ENCODE assay signal across 8 cellular contexts in genomic region chr1:26677306-26678115, GRCh38. TPM values are rescaled to one million over a fixed set of nuclear protein-coding genes. Genes with fewer than 3 reads are reported as not detected.
DNase-seq lines count a peak whose midpoint lies in the region; ATAC-seq and TF ChIP-seq lines count a peak whose summit lies in the region.

No MANE protein-coding gene starts in this region.

- TF ChIP-seq CTCF in chondrocyte (IDR thresholded peaks at IDR 0.05): peak; percentile 80
- peak; percentile 60 for TF ChIP-seq CTCF in liver (IDR thresholded peaks at IDR 0.05; ENCODE audit: low read depth, low read length, missing input control)

- H3K27ac ChIP-seq in liver (ENCODE audit: low read depth in 1 of 2, low read length in 2 of 2): peak overlapping the region; percentile 6 to 9

- peak; percentile 94 to 96 for TF ChIP-seq RAD21 in liver (IDR thresholded peaks at IDR 0.05)

- H3K27ac Mint-ChIP-seq in chondrocyte (ENCODE audit: unreplicated experiment): no peak overlapping the region

- no peaks in the 10 kb centered on the region for H3K9me3 ChIP-seq in liver (ENCODE audit: control insufficient read depth in 4 of 4, low read length in 3 of 4)

- H3K4me3 Mint-ChIP-seq in chondrocyte (ENCODE audit: unreplicated experiment): peak overlapping the region; percentile 10

- 9% methylated on average over 9 of the region's 9 CpGs for WGBS in liver

- ATAC-seq in HG03139 (IDR thresholded peaks at IDR 0.05; ENCODE audit: unreplicated experiment): peak; percentile 82
- peak; percentile 86 to 96 for ATAC-seq in activated CD4-positive, CD25-positive, alpha-beta regulatory T cell treated with anti-CD3 and anti-CD28 coated beads, Interleukin-2, amount 50 U/mL, for 24 hours

- H3K9me3 Mint-ChIP-seq in chondrocyte (ENCODE audit: low read depth): no peaks in the 10 kb centered on the region

- H3K4me3 ChIP-seq in liver (ENCODE audit: low read depth in 1 of 3, low read length in 3 of 3): no peak overlapping the region

- no peaks in the 10 kb centered on the region for H3K36me3 Mint-ChIP-seq in chondrocyte (ENCODE audit: low read depth)

- H3K36me3 ChIP-seq in liver (ENCODE audit: control insufficient read depth in 4 of 4, insufficient read depth in 3 of 4, low read depth in 1 of 4, low read length in 3 of 4): no peaks in the 10 kb centered on the region

- H3K27me3 Mint-ChIP-seq in chondrocyte (ENCODE audit: low read depth): peaks cover 2% of the 10 kb centered on the region

- H3K9ac ChIP-seq in liver (ENCODE audit: low read depth in 1 of 2, low read length in 2 of 2): peak overlapping the region; percentile 8

- no peaks in the 10 kb centered on the region for H3K27me3 ChIP-seq in liver (ENCODE audit: control insufficient read depth in 4 of 4, insufficient read depth in 4 of 4, low read length in 3 of 4)

- H3K4me1 ChIP-seq in liver (ENCODE audit: control insufficient read depth in 4 of 4, insufficient read depth in 4 of 4, low read length in 3 of 4): peaks cover 0 to 13% (median 8%) of the 10 kb centered on the region in 4 donors

- peaks cover 9% of the 10 kb centered on the region for H3K4me1 Mint-ChIP-seq in chondrocyte (ENCODE audit: low read depth)

- DNase-seq in activated gamma-delta T cell treated with Interleukin-2 at 50 U/mL for 16 hours: peak; percentile 46
- DNase-seq in activated gamma-delta T cell (lab: John Stamatoyannopoulos, UW): no peak
- peak; percentile 35 for DNase-seq in NCI-H446 treated with DMSO at 0.1 percent for 48 hours (lab: John Stamatoyannopoulos, UW)
- DNase-seq in chondrocyte (ENCODE audit: low spot score): no peak
- peak; percentile 12 to 18 for DNase-seq in stimulated activated CD8-positive, alpha-beta memory T cell treated with anti-CD3 and anti-CD28 coated beads, Interleukin-7, amount 100 ng/mL, for 1 hour (ENCODE audit: low read depth in 2 of 2)

TF ChIP-seq in liver, 16 proteins besides CTCF, POLR2A, EP300 and RAD21:
- TF ChIP-seq RXRA (IDR thresholded peaks at IDR 0.05) (peak; percentile 61 to 80), NR2F2 (IDR thresholded peaks at IDR 0.05) (peak; percentile 27), YY1 (IDR thresholded peaks at IDR 0.05) (peak; percentile 35), MAX (IDR thresholded peaks at IDR 0.05) (peak; percentile 57), FOXA2 (IDR thresholded peaks at IDR 0.05) (no peak), HNF4A (conservative IDR thresholded peaks at IDR 0.05) (peak; percentile 64 to 74), JUND (IDR thresholded peaks at IDR 0.05) (peak; percentile 73 to 87)
- TF ChIP-seq, protein P1, sequence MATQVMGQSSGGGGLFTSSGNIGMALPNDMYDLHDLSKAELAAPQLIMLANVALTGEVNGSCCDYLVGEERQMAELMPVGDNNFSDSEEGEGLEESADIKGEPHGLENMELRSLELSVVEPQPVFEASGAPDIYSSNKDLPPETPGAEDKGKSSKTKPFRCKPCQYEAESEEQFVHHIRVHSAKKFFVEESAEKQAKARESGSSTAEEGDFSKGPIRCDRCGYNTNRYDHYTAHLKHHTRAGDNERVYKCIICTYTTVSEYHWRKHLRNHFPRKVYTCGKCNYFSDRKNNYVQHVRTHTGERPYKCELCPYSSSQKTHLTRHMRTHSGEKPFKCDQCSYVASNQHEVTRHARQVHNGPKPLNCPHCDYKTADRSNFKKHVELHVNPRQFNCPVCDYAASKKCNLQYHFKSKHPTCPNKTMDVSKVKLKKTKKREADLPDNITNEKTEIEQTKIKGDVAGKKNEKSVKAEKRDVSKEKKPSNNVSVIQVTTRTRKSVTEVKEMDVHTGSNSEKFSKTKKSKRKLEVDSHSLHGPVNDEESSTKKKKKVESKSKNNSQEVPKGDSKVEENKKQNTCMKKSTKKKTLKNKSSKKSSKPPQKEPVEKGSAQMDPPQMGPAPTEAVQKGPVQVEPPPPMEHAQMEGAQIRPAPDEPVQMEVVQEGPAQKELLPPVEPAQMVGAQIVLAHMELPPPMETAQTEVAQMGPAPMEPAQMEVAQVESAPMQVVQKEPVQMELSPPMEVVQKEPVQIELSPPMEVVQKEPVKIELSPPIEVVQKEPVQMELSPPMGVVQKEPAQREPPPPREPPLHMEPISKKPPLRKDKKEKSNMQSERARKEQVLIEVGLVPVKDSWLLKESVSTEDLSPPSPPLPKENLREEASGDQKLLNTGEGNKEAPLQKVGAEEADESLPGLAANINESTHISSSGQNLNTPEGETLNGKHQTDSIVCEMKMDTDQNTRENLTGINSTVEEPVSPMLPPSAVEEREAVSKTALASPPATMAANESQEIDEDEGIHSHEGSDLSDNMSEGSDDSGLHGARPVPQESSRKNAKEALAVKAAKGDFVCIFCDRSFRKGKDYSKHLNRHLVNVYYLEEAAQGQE (IDR thresholded peaks at IDR 0.05): no peak
- TF ChIP-seq, protein P2, sequence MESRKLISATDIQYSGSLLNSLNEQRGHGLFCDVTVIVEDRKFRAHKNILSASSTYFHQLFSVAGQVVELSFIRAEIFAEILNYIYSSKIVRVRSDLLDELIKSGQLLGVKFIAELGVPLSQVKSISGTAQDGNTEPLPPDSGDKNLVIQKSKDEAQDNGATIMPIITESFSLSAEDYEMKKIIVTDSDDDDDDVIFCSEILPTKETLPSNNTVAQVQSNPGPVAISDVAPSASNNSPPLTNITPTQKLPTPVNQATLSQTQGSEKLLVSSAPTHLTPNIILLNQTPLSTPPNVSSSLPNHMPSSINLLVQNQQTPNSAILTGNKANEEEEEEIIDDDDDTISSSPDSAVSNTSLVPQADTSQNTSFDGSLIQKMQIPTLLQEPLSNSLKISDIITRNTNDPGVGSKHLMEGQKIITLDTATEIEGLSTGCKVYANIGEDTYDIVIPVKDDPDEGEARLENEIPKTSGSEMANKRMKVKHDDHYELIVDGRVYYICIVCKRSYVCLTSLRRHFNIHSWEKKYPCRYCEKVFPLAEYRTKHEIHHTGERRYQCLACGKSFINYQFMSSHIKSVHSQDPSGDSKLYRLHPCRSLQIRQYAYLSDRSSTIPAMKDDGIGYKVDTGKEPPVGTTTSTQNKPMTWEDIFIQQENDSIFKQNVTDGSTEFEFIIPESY (IDR thresholded peaks at IDR 0.05): no peak
- TF ChIP-seq, protein P3, sequence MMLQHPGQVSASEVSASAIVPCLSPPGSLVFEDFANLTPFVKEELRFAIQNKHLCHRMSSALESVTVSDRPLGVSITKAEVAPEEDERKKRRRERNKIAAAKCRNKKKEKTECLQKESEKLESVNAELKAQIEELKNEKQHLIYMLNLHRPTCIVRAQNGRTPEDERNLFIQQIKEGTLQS (IDR thresholded peaks at IDR 0.05): peak; percentile 52

RNA-seq across cellular contexts. Expression of gene ARID1A, which starts 18.3 kb away (rescaled TPM):
- total RNA-seq in chondrocyte (56.1 to 59.5 TPM (median 57.2 TPM) in 3 replicates), liver (10 to 100 TPM; 25.6 to 31.9 TPM)
- 10 to 100 TPM; 12.2 to 14.8 TPM for polyA plus RNA-seq in liver

Comparison
In these comparisons a context has a peak if more than half of its experiments do, and no peak if none do; other contexts are left out.
1. DNase-seq: peak in activated gamma-delta T cell treated with Interleukin-2 at 50 U/mL for 16 hours (single experiment), NCI-H446 treated with DMSO at 0.1 percent for 48 hours (single experiment) and stimulated activated CD8-positive, alpha-beta memory T cell treated with anti-CD3 and anti-CD28 coated beads, Interleukin-7, amount 100 ng/mL, for 1 hour (2 of 2); none in activated gamma-delta T cell (single experiment) and chondrocyte (single experiment).